16 cellular contexts compared by ENCODE assay signal in the genomic region with DNA sequence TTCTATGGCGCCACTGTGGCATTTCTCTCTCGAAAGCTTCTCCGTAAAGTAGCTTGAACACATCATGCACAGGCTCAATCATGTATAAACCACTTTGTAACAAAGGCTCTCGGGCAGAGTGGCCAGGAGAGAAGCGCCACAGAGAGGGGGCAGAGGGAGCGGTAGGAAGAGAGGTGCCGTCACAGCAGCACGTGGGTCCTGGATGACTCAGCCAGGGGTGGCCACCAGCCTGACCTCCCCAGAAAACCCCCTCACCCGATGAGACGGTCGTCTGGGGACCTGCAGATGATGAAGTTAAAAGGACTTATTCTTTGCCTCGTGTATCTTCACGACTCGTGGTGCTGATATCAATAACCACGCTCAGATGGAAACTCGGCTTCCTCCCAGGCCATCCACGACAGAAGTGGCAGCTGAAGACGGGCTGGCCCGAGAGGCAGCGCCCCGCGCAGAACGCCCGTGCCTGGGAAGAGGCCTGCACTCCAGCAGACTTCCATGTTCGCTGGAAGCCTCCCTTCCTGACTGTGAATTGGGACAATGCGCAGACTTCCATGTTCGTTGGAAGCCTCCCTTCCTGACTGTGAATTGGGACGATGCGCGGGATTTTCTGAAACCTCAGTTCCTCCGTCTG.
"Had no signal": no experiment of that assay in that cellular context is flagged by ENCODE, and none has a peak within 500 bp of the region (broad histone marks: within the 10 kb centered on the region; RNA-seq: fewer than 3 reads in every experiment).

No MANE protein-coding gene starts in this region.

- DNase-seq: activated CD4-positive, alpha-beta T cell treated with anti-CD3 and anti-CD28 coated beads, Interleukin-2, amount 10 ng/mL, durations not matched to agents 24 days and 14 days; activated CD8-positive, alpha-beta T cell treated with anti-CD3 and anti-CD28 coated beads for 36 hours; activated naive CD4-positive, alpha-beta T cell; activated naive CD8-positive, alpha-beta T cell treated with anti-CD3 and anti-CD28 coated beads, Interleukin-2, amount 10 ng/mL, durations not matched to agents 7 days and 5 days; activated T-cell treated with anti-CD3 and anti-CD28 coated beads, Interleukin-2, amount 50 U/mL, for 1 hour; amygdala; dermis blood vessel endothelial cell; effector memory CD4-positive, alpha-beta T cell; left ventricle myocardium superior; spleen; stimulated activated CD4-positive, alpha-beta T cell treated with anti-CD3 and anti-CD28 coated beads, Interleukin-4, amount 100 ng/mL, for 4 hours; T1000 had no signal

- H3K4me1 Mint-ChIP-seq: activated naive CD8-positive, alpha-beta T cell treated with anti-CD3 and anti-CD28 coated beads, Interleukin-2, amount 10 ng/mL, durations not matched to agents 7 days and 5 days; activated T-helper 17 cell treated with anti-CD3 and anti-CD28 coated beads, Interleukin-2, amount 50 U/mL, for 72 hours had no signal

- H3K27me3 ChIP-seq: esophagus muscularis mucosa had no signal

- ATAC-seq: activated CD8-positive, alpha-beta T cell treated with anti-CD3 and anti-CD28 coated beads for 36 hours; activated T-helper 17 cell treated with anti-CD3 and anti-CD28 coated beads, Interleukin-2, amount 50 U/mL, for 72 hours; left ventricle myocardium superior; stimulated activated memory B cell treated with anti-CD40 and anti-IgM and Interleukin-4, amounts not matched to agents 10 μg/mL and 1 μg/mL and 100 μg/mL, for 72 hours had no signal

- H3K4me3 ChIP-seq: esophagus muscularis mucosa, spleen, thoracic aorta had no signal

- H3K36me3 Mint-ChIP-seq: activated naive CD8-positive, alpha-beta T cell treated with anti-CD3 and anti-CD28 coated beads, Interleukin-2, amount 10 ng/mL, durations not matched to agents 7 days and 5 days; stimulated activated memory B cell treated with anti-CD40 and anti-IgM and Interleukin-4, amounts not matched to agents 10 μg/mL and 1 μg/mL and 100 μg/mL, for 72 hours had no signal

- H3K9me3 ChIP-seq: esophagus muscularis mucosa, spleen, thoracic aorta had no signal

- H3K36me3 ChIP-seq: esophagus muscularis mucosa, spleen, thoracic aorta had no signal

- H3K27ac Mint-ChIP-seq: activated CD4-positive, alpha-beta T cell treated with anti-CD3 and anti-CD28 coated beads, Interleukin-2, amount 10 ng/mL, durations not matched to agents 24 days and 14 days; activated CD8-positive, alpha-beta T cell treated with anti-CD3 and anti-CD28 coated beads for 36 hours; activated naive CD8-positive, alpha-beta T cell treated with anti-CD3 and anti-CD28 coated beads, Interleukin-2, amount 10 ng/mL, durations not matched to agents 7 days and 5 days; activated T-helper 17 cell treated with anti-CD3 and anti-CD28 coated beads, Interleukin-2, amount 50 U/mL, for 72 hours; stimulated activated memory B cell treated with anti-CD40 and anti-IgM and Interleukin-4, amounts not matched to agents 10 μg/mL and 1 μg/mL and 100 μg/mL, for 72 hours had no signal

- H3K4me3 Mint-ChIP-seq: activated CD4-positive, alpha-beta T cell treated with anti-CD3 and anti-CD28 coated beads, Interleukin-2, amount 10 ng/mL, durations not matched to agents 24 days and 14 days; activated CD8-positive, alpha-beta T cell treated with anti-CD3 and anti-CD28 coated beads for 36 hours; activated naive CD8-positive, alpha-beta T cell treated with anti-CD3 and anti-CD28 coated beads, Interleukin-2, amount 10 ng/mL, durations not matched to agents 7 days and 5 days; activated T-helper 17 cell treated with anti-CD3 and anti-CD28 coated beads, Interleukin-2, amount 50 U/mL, for 72 hours; stimulated activated memory B cell treated with anti-CD40 and anti-IgM and Interleukin-4, amounts not matched to agents 10 μg/mL and 1 μg/mL and 100 μg/mL, for 72 hours had no signal

- H3K27ac ChIP-seq: esophagus muscularis mucosa, spleen, thoracic aorta had no signal

- H3K9me3 Mint-ChIP-seq: activated CD4-positive, alpha-beta T cell treated with anti-CD3 and anti-CD28 coated beads, Interleukin-2, amount 10 ng/mL, durations not matched to agents 24 days and 14 days; activated CD8-positive, alpha-beta T cell treated with anti-CD3 and anti-CD28 coated beads for 36 hours; activated naive CD8-positive, alpha-beta T cell treated with anti-CD3 and anti-CD28 coated beads, Interleukin-2, amount 10 ng/mL, durations not matched to agents 7 days and 5 days; activated T-helper 17 cell treated with anti-CD3 and anti-CD28 coated beads, Interleukin-2, amount 50 U/mL, for 72 hours; stimulated activated memory B cell treated with anti-CD40 and anti-IgM and Interleukin-4, amounts not matched to agents 10 μg/mL and 1 μg/mL and 100 μg/mL, for 72 hours had no signal
